In the genomic region with DNA sequence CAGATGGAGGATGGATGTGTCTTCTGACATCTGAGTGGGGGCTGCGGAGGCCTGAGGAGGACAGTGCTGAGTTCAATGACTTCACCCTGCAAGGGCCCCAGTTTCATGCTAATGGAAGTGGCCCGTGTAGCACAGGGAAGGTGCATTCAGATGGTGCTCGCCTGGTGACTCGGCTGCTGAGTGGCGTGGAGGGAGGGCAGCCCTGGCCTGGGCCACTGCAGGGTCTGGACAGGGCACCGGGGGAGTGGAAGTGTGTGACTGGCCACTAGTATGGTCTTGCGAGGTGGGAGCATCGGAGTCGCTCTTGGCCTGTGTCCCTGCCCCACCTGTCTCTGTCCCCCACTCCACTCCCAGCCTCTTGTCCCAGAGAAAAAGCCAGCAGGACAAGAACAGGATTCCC, we compare ENCODE assay signal across 21 cellular contexts.
"Had no signal": no experiment of that assay in that cellular context is flagged by ENCODE, and none has a peak within 500 bp of the region (broad histone marks: within the 10 kb centered on the region; RNA-seq: fewer than 3 reads in every experiment).

No MANE protein-coding gene starts in this region.

- H3K9me3 Mint-ChIP-seq: endodermal cell, neural progenitor cell had no signal

- H3K36me3 Mint-ChIP-seq: neural progenitor cell had no signal

- H3K27ac Mint-ChIP-seq: endodermal cell, naive B cell, neural progenitor cell had no signal

- H3K4me2 ChIP-seq: neural progenitor cell had no signal

- H3K4me1 ChIP-seq: pancreas, psoas muscle had no signal

- H3K9me3 ChIP-seq: colonic mucosa, heart left ventricle, left lung, pancreas, psoas muscle had no signal

- H3K27ac ChIP-seq: colonic mucosa, heart left ventricle, left lung, neural progenitor cell, pancreas, psoas muscle had no signal

- H2AFZ ChIP-seq: neural progenitor cell had no signal

- H3K36me3 ChIP-seq: colonic mucosa, heart left ventricle, left lung, neural progenitor cell, pancreas had no signal

- ATAC-seq: heart left ventricle, left lung, pancreas, psoas muscle had no signal

- DNase-seq: cerebellar nuclear complex; colonic mucosa; dermis blood vessel endothelial cell; endodermal cell; erythroblast; foreskin melanocyte; hippocampal formation; kidney glomerular epithelial cell; mesendoderm; naive B cell; occipital lobe; psoas muscle; small intestine; stimulated activated CD4-positive, alpha-beta T cell treated with anti-CD3 and anti-CD28 coated beads, Interleukin-12 subunit alpha, Interleukin-12 subunit beta, amount 100 ng/mL, for 4 hours; stimulated activated naive CD4-positive, alpha-beta T cell treated with Interleukin-2 at 50 U/mL for 16 hours; trophoblast cell had no signal

- H3K4me3 ChIP-seq: colonic mucosa, heart left ventricle, left lung, lung, neural progenitor cell, pancreas, psoas muscle had no signal
